Comparison of ENCODE assay signal across 21 cellular contexts in the genomic region with DNA sequence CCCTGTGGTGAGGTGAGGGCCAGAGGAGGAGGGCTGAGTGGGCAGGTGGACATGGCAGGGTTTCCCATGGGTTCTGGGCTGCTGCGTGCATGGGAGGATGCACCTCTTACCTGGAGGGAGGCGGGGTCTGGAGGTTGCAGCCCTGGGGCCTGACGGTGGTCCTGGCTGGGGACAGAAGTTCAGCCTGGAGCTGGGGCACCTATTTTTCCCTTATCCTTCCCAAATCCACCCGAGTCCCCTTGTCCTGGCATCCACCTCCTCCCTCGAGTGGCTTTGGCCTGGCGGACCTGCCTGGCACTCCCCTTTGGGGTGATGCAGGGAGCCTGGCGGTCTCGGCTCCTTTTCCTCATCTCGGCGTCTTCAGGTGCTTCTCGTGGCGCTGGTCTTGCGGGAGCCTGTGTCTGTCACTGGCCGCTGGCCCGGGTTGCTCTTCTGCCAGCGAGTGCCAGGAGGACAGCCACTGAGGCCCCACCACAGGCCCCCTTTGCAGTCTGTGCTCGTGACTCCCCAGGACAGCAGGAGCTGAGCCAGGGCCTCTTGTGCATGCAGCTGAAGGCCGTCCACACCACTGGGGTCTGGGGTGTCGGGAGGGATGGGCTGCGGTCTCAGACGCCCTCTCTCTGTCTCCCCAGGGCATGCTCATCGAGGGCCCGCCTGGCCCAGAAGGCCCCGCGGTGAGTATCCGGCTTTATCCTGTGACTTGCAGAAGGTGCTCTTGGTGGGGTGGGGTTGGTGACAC.
"Had no signal": no experiment of that assay in that cellular context is flagged by ENCODE, and none has a peak within 500 bp of the region (broad histone marks: within the 10 kb centered on the region; RNA-seq: fewer than 3 reads in every experiment).

No MANE protein-coding gene starts in this region.

- ATAC-seq: naive thymus-derived CD8-positive, alpha-beta T cell; stimulated activated effector memory CD8-positive, alpha-beta T cell treated with anti-CD3 and anti-CD28 coated beads, Interleukin-12 subunit alpha, Interleukin-12 subunit beta, amount 100 ng/mL, for 72 hours; stimulated activated naive CD8-positive, alpha-beta T cell treated with anti-CD3 and anti-CD28 coated beads, Interleukin-15, Interleukin-2, amounts not matched to agents 100 U/mL and 50 U/mL, for 24 hours had no signal

- H3K36me3 ChIP-seq: ovary, right atrium auricular region, upper lobe of right lung had no signal

- H3K9me3 ChIP-seq: mucosa of descending colon, ovary, right atrium auricular region, tibial nerve, upper lobe of right lung had no signal

- H3K27ac Mint-ChIP-seq: endodermal cell; naive thymus-derived CD8-positive, alpha-beta T cell had no signal

- H3K4me1 Mint-ChIP-seq: endodermal cell had no signal

- H3K4me3 ChIP-seq: coronary artery, mucosa of descending colon, ovary, right atrium auricular region, tibial nerve, upper lobe of right lung had no signal

- H3K27ac ChIP-seq: coronary artery, ovary, tibial nerve, upper lobe of right lung had no signal

- H3K27me3 ChIP-seq: ovary, right atrium auricular region, tibial nerve, upper lobe of right lung had no signal

- H3K4me3 Mint-ChIP-seq: endodermal cell; naive thymus-derived CD8-positive, alpha-beta T cell; stimulated activated effector memory CD8-positive, alpha-beta T cell treated with anti-CD3 and anti-CD28 coated beads, Interleukin-12 subunit alpha, Interleukin-12 subunit beta, amount 100 ng/mL, for 72 hours had no signal

- DNase-seq: effector CD4-positive, alpha-beta T cell; endodermal cell; erythroblast; foreskin melanocyte; head of caudate nucleus; hippocampal formation; left colon; mammary epithelial cell; mucosa of descending colon; naive thymus-derived CD8-positive, alpha-beta T cell; ovary; small intestine; stimulated activated CD4-positive, alpha-beta T cell treated with anti-CD3 and anti-CD28 coated beads, Interleukin-2, amount 100 ng/mL, for 48 hours; stimulated activated CD8-positive, alpha-beta memory T cell treated with anti-CD3 and anti-CD28 coated beads, Interleukin-4, amount 100 ng/mL, for 48 hours; stimulated activated naive CD8-positive, alpha-beta T cell treated with anti-CD3 and anti-CD28 coated beads, Interleukin-15, Interleukin-2, amounts not matched to agents 100 U/mL and 50 U/mL, for 24 hours; upper lobe of right lung had no signal

- FAIRE-seq: endothelial cell of umbilical vein, small intestine had no signal

- H3K36me3 Mint-ChIP-seq: naive thymus-derived CD8-positive, alpha-beta T cell; stimulated activated effector memory CD8-positive, alpha-beta T cell treated with anti-CD3 and anti-CD28 coated beads, Interleukin-12 subunit alpha, Interleukin-12 subunit beta, amount 100 ng/mL, for 72 hours had no signal
